Comparison of ENCODE assay signal across 1 cellular context in the genomic region with DNA sequence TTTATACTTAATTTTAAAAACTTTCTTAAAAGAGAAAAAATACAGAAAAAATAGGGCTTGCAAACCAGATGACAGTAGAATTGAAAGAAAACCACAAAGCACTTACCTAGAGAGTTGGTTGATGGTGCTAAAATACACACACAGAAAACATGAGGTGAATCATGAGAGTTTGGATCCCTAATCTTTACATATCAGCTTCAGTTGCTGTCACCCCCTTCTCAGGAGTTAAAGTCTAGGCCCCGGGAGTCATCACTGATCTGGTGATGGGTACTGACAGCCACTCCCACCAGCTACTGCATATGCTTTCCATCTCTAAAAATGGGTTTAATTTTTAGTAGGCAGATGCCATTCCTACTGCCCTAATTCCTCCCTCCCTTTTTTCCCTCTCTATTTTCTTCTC.
TF ChIP-seq lines count a peak whose summit lies in the region.

No MANE protein-coding gene starts in this region.

TF ChIP-seq in HEK293, 187 proteins besides CTCF, POLR2A, EP300 and RAD21:
- peak; percentile 81; the same call in 1 of the 2 replicates for TF ChIP-seq PRDM1 (tag by site-specific recombination; IDR thresholded peaks at IDR 0.05)
- TF ChIP-seq KLF1 (tag by site-specific recombination; IDR thresholded peaks at IDR 0.05) = no peak
- TF ChIP-seq TRIM28 (IDR thresholded peaks at IDR 0.05; ENCODE audit: borderline replicate concordance, low read length) = no peak
- no peak for TF ChIP-seq RBAK (tag by site-specific recombination; IDR thresholded peaks at IDR 0.05)
- TF ChIP-seq OVOL3 (tag by site-specific recombination; IDR thresholded peaks at IDR 0.05) = no peak
